Comparison of ENCODE assay signal across 1 cellular context in the genomic region with DNA sequence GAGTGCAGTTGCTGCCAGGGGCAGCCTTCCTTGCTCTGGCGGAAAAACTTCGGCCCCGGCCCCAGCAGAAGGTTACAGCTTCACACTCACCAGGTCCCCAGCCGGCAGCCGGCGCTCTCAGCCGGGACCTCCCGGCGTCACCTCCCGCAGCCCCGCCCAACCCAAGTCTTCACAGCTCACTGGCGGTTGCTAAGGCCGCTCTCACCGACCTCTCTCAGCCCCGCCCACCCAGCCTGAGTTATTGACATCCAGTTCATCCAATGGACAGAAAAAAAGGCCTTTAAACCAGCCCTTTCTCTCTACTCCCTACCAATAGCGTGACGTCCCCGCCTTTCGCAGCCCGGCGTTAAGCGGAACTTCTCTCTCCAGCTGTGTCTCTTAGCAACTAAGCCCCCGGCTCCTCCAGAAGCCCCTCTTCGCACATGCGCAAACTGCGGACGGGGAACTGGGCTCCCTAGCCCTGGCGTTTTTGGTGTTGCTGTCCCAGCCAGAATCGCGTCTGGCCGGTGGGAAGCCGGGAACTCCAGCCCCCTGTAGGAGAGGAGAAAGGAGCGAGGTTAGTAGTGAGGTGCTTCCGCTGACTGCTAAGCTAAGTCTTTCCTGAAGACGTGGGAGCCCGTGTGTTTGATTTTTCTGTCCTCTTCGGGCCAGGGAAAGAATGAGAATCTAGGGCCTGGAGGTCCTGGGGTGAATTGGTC.
TF ChIP-seq lines count a peak whose summit lies in the region.

A gene (plus strand): TSS at position 376 of the 698 bp plus-strand sequence. CDS start 9,189 bp downstream, outside the sequence.

TF ChIP-seq in HepG2, 621 proteins besides CTCF, POLR2A, EP300 and RAD21 (continued from another document and continues in another):
- TF ChIP-seq, protein P1, sequence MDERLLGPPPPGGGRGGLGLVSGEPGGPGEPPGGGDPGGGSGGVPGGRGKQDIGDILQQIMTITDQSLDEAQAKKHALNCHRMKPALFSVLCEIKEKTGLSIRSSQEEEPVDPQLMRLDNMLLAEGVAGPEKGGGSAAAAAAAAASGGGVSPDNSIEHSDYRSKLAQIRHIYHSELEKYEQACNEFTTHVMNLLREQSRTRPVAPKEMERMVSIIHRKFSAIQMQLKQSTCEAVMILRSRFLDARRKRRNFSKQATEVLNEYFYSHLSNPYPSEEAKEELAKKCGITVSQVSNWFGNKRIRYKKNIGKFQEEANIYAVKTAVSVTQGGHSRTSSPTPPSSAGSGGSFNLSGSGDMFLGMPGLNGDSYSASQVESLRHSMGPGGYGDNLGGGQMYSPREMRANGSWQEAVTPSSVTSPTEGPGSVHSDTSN (CRISPR knock-in tag; IDR thresholded peaks at IDR 0.05): peak; percentile 95
- TF ChIP-seq, protein P2, sequence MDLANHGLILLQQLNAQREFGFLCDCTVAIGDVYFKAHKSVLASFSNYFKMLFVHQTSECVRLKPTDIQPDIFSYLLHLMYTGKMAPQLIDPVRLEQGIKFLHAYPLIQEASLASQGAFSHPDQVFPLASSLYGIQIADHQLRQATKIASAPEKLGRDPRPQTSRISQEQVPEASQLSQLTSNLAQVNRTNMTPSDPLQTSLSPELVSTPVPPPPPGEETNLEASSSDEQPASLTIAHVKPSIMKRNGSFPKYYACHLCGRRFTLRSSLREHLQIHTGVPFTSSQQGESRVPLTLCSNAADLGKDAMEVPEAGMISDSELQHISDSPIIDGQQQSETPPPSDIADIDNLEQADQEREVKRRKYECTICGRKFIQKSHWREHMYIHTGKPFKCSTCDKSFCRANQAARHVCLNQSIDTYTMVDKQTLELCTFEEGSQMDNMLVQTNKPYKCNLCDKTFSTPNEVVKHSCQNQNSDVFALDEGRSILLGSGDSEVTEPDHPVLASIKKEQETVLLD (CRISPR knock-in tag; IDR thresholded peaks at IDR 0.05; ENCODE audit: low read depth): no peak
- TF ChIP-seq, protein P3, sequence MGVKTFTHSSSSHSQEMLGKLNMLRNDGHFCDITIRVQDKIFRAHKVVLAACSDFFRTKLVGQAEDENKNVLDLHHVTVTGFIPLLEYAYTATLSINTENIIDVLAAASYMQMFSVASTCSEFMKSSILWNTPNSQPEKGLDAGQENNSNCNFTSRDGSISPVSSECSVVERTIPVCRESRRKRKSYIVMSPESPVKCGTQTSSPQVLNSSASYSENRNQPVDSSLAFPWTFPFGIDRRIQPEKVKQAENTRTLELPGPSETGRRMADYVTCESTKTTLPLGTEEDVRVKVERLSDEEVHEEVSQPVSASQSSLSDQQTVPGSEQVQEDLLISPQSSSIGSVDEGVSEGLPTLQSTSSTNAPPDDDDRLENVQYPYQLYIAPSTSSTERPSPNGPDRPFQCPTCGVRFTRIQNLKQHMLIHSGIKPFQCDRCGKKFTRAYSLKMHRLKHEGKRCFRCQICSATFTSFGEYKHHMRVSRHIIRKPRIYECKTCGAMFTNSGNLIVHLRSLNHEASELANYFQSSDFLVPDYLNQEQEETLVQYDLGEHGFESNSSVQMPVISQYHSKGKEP (CRISPR knock-in tag; IDR thresholded peaks at IDR 0.05): no peak
- TF ChIP-seq SMAD3 (CRISPR knock-in tag; IDR thresholded peaks at IDR 0.05) (0 out of 2 replicates have a peak, but pooled peaks have one; percentile 20), SP5 (CRISPR knock-in tag; IDR thresholded peaks at IDR 0.05; ENCODE audit: borderline replicate concordance, low read depth) (peak; percentile 63; the same call in 1 of the 2 replicates), ZNF781 (CRISPR knock-in tag; IDR thresholded peaks at IDR 0.05; ENCODE audit: borderline replicate concordance, not compliant biosample characterization) (no peak), BRD4 (CRISPR knock-in tag; IDR thresholded peaks at IDR 0.05) (no peak), STAT5B (CRISPR knock-in tag; IDR thresholded peaks at IDR 0.05) (no peak), PRMT3 (CRISPR knock-in tag; IDR thresholded peaks at IDR 0.05; ENCODE audit: borderline replicate concordance, low read depth) (no peak), NR2F1 (CRISPR knock-in tag; IDR thresholded peaks at IDR 0.05) (no peak), ISL2 (CRISPR knock-in tag; IDR thresholded peaks at IDR 0.05) (0 out of 2 replicates have a peak, but pooled peaks have one; percentile 43), CBX5 (CRISPR knock-in tag; IDR thresholded peaks at IDR 0.05; ENCODE audit: borderline replicate concordance) (no peak), MEF2D (CRISPR knock-in tag; IDR thresholded peaks at IDR 0.05) (0 out of 2 replicates have a peak, but pooled peaks have one; percentile 0), JARID2 (CRISPR knock-in tag; IDR thresholded peaks at IDR 0.05; ENCODE audit: insufficient replicate concordance) (no peak), REPIN1 (CRISPR knock-in tag; IDR thresholded peaks at IDR 0.05; ENCODE audit: borderline replicate concordance, low read depth) (no peak), TGIF2 (CRISPR knock-in tag; IDR thresholded peaks at IDR 0.05) (peak; percentile 77)
- TF ChIP-seq, protein P4, sequence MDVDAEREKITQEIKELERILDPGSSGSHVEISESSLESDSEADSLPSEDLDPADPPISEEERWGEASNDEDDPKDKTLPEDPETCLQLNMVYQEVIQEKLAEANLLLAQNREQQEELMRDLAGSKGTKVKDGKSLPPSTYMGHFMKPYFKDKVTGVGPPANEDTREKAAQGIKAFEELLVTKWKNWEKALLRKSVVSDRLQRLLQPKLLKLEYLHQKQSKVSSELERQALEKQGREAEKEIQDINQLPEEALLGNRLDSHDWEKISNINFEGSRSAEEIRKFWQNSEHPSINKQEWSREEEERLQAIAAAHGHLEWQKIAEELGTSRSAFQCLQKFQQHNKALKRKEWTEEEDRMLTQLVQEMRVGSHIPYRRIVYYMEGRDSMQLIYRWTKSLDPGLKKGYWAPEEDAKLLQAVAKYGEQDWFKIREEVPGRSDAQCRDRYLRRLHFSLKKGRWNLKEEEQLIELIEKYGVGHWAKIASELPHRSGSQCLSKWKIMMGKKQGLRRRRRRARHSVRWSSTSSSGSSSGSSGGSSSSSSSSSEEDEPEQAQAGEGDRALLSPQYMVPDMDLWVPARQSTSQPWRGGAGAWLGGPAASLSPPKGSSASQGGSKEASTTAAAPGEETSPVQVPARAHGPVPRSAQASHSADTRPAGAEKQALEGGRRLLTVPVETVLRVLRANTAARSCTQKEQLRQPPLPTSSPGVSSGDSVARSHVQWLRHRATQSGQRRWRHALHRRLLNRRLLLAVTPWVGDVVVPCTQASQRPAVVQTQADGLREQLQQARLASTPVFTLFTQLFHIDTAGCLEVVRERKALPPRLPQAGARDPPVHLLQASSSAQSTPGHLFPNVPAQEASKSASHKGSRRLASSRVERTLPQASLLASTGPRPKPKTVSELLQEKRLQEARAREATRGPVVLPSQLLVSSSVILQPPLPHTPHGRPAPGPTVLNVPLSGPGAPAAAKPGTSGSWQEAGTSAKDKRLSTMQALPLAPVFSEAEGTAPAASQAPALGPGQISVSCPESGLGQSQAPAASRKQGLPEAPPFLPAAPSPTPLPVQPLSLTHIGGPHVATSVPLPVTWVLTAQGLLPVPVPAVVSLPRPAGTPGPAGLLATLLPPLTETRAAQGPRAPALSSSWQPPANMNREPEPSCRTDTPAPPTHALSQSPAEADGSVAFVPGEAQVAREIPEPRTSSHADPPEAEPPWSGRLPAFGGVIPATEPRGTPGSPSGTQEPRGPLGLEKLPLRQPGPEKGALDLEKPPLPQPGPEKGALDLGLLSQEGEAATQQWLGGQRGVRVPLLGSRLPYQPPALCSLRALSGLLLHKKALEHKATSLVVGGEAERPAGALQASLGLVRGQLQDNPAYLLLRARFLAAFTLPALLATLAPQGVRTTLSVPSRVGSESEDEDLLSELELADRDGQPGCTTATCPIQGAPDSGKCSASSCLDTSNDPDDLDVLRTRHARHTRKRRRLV (CRISPR knock-in tag; IDR thresholded peaks at IDR 0.05): no peak
- TF ChIP-seq, protein P5, sequence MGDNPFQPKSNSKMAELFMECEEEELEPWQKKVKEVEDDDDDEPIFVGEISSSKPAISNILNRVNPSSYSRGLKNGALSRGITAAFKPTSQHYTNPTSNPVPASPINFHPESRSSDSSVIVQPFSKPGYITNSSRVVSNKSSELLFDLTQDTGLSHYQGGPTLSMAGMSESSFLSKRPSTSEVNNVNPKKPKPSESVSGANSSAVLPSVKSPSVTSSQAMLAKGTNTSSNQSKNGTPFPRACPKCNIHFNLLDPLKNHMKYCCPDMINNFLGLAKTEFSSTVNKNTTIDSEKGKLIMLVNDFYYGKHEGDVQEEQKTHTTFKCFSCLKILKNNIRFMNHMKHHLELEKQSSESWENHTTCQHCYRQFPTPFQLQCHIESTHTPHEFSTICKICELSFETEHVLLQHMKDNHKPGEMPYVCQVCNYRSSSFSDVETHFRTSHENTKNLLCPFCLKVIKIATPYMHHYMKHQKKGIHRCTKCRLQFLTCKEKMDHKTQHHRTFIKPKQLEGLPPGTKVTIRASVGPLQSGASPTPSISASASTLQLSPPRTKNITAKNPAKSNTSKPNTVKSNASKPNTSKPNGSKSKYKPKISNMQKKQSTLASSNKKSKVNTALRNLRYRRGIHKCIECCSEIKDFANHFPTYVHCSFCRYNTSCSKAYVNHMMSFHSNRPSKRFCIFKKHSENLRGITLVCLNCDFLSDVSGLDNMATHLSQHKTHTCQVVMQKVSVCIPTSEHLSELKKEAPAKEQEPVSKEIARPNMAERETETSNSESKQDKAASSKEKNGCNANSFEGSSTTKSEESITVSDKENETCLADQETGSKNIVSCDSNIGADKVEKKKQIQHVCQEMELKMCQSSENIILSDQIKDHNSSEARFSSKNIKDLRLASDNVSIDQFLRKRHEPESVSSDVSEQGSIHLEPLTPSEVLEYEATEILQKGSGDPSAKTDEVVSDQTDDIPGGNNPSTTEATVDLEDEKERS (CRISPR knock-in tag; IDR thresholded peaks at IDR 0.05): no peak
- TF ChIP-seq, protein P6, sequence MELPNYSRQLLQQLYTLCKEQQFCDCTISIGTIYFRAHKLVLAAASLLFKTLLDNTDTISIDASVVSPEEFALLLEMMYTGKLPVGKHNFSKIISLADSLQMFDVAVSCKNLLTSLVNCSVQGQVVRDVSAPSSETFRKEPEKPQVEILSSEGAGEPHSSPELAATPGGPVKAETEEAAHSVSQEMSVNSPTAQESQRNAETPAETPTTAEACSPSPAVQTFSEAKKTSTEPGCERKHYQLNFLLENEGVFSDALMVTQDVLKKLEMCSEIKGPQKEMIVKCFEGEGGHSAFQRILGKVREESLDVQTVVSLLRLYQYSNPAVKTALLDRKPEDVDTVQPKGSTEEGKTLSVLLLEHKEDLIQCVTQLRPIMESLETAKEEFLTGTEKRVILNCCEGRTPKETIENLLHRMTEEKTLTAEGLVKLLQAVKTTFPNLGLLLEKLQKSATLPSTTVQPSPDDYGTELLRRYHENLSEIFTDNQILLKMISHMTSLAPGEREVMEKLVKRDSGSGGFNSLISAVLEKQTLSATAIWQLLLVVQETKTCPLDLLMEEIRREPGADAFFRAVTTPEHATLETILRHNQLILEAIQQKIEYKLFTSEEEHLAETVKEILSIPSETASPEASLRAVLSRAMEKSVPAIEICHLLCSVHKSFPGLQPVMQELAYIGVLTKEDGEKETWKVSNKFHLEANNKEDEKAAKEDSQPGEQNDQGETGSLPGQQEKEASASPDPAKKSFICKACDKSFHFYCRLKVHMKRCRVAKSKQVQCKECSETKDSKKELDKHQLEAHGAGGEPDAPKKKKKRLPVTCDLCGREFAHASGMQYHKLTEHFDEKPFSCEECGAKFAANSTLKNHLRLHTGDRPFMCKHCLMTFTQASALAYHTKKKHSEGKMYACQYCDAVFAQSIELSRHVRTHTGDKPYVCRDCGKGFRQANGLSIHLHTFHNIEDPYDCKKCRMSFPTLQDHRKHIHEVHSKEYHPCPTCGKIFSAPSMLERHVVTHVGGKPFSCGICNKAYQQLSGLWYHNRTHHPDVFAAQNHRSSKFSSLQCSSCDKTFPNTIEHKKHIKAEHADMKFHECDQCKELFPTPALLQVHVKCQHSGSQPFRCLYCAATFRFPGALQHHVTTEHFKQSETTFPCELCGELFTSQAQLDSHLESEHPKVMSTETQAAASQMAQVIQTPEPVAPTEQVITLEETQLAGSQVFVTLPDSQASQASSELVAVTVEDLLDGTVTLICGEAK (IDR thresholded peaks at IDR 0.05): no peak
- TF ChIP-seq, protein P6 (CRISPR knock-in tag; IDR thresholded peaks at IDR 0.05): no peak
- TF ChIP-seq, protein P7, sequence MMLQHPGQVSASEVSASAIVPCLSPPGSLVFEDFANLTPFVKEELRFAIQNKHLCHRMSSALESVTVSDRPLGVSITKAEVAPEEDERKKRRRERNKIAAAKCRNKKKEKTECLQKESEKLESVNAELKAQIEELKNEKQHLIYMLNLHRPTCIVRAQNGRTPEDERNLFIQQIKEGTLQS (CRISPR knock-in tag; IDR thresholded peaks at IDR 0.05): no peak
